Comparison of ENCODE assay signal across 8 cellular contexts in the genomic region with DNA sequence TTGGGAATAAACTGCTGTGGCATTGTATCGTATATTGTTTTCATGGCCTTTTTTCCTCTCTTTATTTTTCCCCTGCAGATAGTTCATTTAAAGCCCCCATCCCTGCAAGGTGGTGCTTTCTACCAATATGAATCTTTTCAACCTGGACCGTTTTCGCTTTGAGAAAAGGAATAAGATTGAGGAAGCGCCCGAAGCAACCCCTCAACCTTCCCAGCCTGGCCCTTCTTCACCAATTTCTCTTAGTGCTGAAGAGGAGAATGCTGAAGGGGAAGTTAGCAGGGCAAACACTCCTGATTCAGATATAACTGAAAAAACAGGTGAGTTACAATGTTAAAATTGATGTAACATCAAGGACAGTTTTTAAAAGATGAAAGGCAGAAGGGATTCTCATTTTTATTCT. TPM values are rescaled to one million over a fixed set of nuclear protein-coding genes. Genes with fewer than 3 reads are reported as not detected.
DNase-seq lines count a peak whose midpoint lies in the region; ATAC-seq lines count a peak whose summit lies in the region.

No MANE protein-coding gene starts in this region.

- H3K4me1 Mint-ChIP-seq in activated CD4-positive, alpha-beta T cell treated with anti-CD3 and anti-CD28 coated beads, Interleukin-2, amount 10 ng/mL, durations not matched to agents 24 days and 14 days, result peaks cover 33% of the 10 kb centered on the region
- peaks cover 31% of the 10 kb centered on the region for H3K4me1 Mint-ChIP-seq in activated T-helper 1 cell treated with anti-CD3 and anti-CD28 coated beads, Interleukin-12 subunit alpha, Interleukin-12 subunit beta, Interleukin-2, Interleukin-4 antibody, amounts not matched to agents 30 ng/mL and 10 ng/mL and 1 ng/mL, durations not matched to agents 14 hours and 24 hours and 36 hours (ENCODE audit: low read depth)

- peak overlapping the region; percentile 95 for H3K4me3 ChIP-seq in iPS-18c (ENCODE audit: insufficient read depth, low read depth, low read length)

- no peak for ATAC-seq in GM19395 (IDR thresholded peaks at IDR 0.05; ENCODE audit: unreplicated experiment)

- H3K9me3 ChIP-seq in iPS-18c (ENCODE audit: control insufficient read depth, insufficient read depth, low read length), result no peaks in the 10 kb centered on the region

- no peaks in the 10 kb centered on the region for H3K9me3 Mint-ChIP-seq in activated CD4-positive, alpha-beta T cell treated with anti-CD3 and anti-CD28 coated beads, Interleukin-2, amount 10 ng/mL, durations not matched to agents 24 days and 14 days
- H3K9me3 Mint-ChIP-seq in activated T-helper 1 cell treated with anti-CD3 and anti-CD28 coated beads, Interleukin-12 subunit alpha, Interleukin-12 subunit beta, Interleukin-2, Interleukin-4 antibody, amounts not matched to agents 30 ng/mL and 10 ng/mL and 1 ng/mL, durations not matched to agents 14 hours and 24 hours and 36 hours, result no peaks in the 10 kb centered on the region

- H3K27ac ChIP-seq in temporal lobe (ENCODE audit: low read depth, low read length), result peak overlapping the region; percentile 51

- no peak for DNase-seq in activated CD4-positive, alpha-beta T cell treated with anti-CD3 and anti-CD28 coated beads, Interleukin-2, amount 10 ng/mL, durations not matched to agents 24 days and 14 days
- DNase-seq in activated CD4-positive, alpha-beta T cell treated with anti-CD3 and anti-CD28 coated beads for 48 hours, result no peak
- no peak for DNase-seq in activated T-helper 1 cell treated with anti-CD3 and anti-CD28 coated beads, Interleukin-12 subunit alpha, Interleukin-12 subunit beta, Interleukin-2, Interleukin-4 antibody, amounts not matched to agents 30 ng/mL and 10 ng/mL and 1 ng/mL, durations not matched to agents 14 hours and 24 hours and 36 hours (ENCODE audit: low spot score)
- DNase-seq in OCI-M2 (lab: John Stamatoyannopoulos, UW; ENCODE audit: unreplicated experiment) (no peak), NCI-H1048 (lab: John Stamatoyannopoulos, UW) (no peak)

- peaks cover 45% of the 10 kb centered on the region for H3K36me3 Mint-ChIP-seq in activated CD4-positive, alpha-beta T cell treated with anti-CD3 and anti-CD28 coated beads, Interleukin-2, amount 10 ng/mL, durations not matched to agents 24 days and 14 days (ENCODE audit: low read depth)
- peaks cover 36% of the 10 kb centered on the region for H3K36me3 Mint-ChIP-seq in activated T-helper 1 cell treated with anti-CD3 and anti-CD28 coated beads, Interleukin-12 subunit alpha, Interleukin-12 subunit beta, Interleukin-2, Interleukin-4 antibody, amounts not matched to agents 30 ng/mL and 10 ng/mL and 1 ng/mL, durations not matched to agents 14 hours and 24 hours and 36 hours (ENCODE audit: low read depth)

- peaks cover 2% of the 10 kb centered on the region for H3K27me3 Mint-ChIP-seq in activated CD4-positive, alpha-beta T cell treated with anti-CD3 and anti-CD28 coated beads, Interleukin-2, amount 10 ng/mL, durations not matched to agents 24 days and 14 days
- H3K27me3 Mint-ChIP-seq in activated T-helper 1 cell treated with anti-CD3 and anti-CD28 coated beads, Interleukin-12 subunit alpha, Interleukin-12 subunit beta, Interleukin-2, Interleukin-4 antibody, amounts not matched to agents 30 ng/mL and 10 ng/mL and 1 ng/mL, durations not matched to agents 14 hours and 24 hours and 36 hours (ENCODE audit: insufficient read depth), result peaks cover 1% of the 10 kb centered on the region

- H3K4me3 Mint-ChIP-seq in activated CD4-positive, alpha-beta T cell treated with anti-CD3 and anti-CD28 coated beads, Interleukin-2, amount 10 ng/mL, durations not matched to agents 24 days and 14 days, result peak overlapping the region; percentile 96
- H3K4me3 Mint-ChIP-seq in activated T-helper 1 cell treated with anti-CD3 and anti-CD28 coated beads, Interleukin-12 subunit alpha, Interleukin-12 subunit beta, Interleukin-2, Interleukin-4 antibody, amounts not matched to agents 30 ng/mL and 10 ng/mL and 1 ng/mL, durations not matched to agents 14 hours and 24 hours and 36 hours, result peak overlapping the region; percentile 95

- H3K27ac Mint-ChIP-seq in activated CD4-positive, alpha-beta T cell treated with anti-CD3 and anti-CD28 coated beads, Interleukin-2, amount 10 ng/mL, durations not matched to agents 24 days and 14 days, result peak overlapping the region; percentile 98
- H3K27ac Mint-ChIP-seq in activated T-helper 1 cell treated with anti-CD3 and anti-CD28 coated beads, Interleukin-12 subunit alpha, Interleukin-12 subunit beta, Interleukin-2, Interleukin-4 antibody, amounts not matched to agents 30 ng/mL and 10 ng/mL and 1 ng/mL, durations not matched to agents 14 hours and 24 hours and 36 hours, result peak overlapping the region; percentile 99

- intact Hi-C loops in activated CD4-positive, alpha-beta T cell treated with anti-CD3 and anti-CD28 coated beads, Interleukin-2, amount 10 ng/mL, durations not matched to agents 24 days and 14 days (cut with micrococcal nuclease), result loop anchor here (5.0 kb wide), 1 partner anchor 244 kb away; the partner anchor contains the start of gene PDLIM5
- intact Hi-C loops in activated T-helper 1 cell treated with anti-CD3 and anti-CD28 coated beads, Interleukin-12 subunit alpha, Interleukin-12 subunit beta, Interleukin-2, Interleukin-4 antibody, amounts not matched to agents 30 ng/mL and 10 ng/mL and 1 ng/mL, durations not matched to agents 14 hours and 24 hours and 36 hours (cut with micrococcal nuclease), result loop anchor here (1.0 kb wide), 1 partner anchor 243 kb away; the partner anchor contains the start of gene PDLIM5

RNA-seq across cellular contexts. Expression of gene SMARCAD1, which starts 0.6 kb away (rescaled TPM):
- total RNA-seq in activated CD4-positive, alpha-beta T cell treated with anti-CD3 and anti-CD28 coated beads, Interleukin-2, amount 10 ng/mL, durations not matched to agents 24 days and 14 days, result 45.6 and 45.7 TPM in 2 replicates
- 44.0 and 46.3 TPM in 2 replicates for total RNA-seq in activated T-helper 1 cell treated with anti-CD3 and anti-CD28 coated beads, Interleukin-12 subunit alpha, Interleukin-12 subunit beta, Interleukin-2, Interleukin-4 antibody, amounts not matched to agents 30 ng/mL and 10 ng/mL and 1 ng/mL, durations not matched to agents 14 hours and 24 hours and 36 hours
- total RNA-seq in temporal lobe, result 80.9 TPM
